In the genomic region with DNA sequence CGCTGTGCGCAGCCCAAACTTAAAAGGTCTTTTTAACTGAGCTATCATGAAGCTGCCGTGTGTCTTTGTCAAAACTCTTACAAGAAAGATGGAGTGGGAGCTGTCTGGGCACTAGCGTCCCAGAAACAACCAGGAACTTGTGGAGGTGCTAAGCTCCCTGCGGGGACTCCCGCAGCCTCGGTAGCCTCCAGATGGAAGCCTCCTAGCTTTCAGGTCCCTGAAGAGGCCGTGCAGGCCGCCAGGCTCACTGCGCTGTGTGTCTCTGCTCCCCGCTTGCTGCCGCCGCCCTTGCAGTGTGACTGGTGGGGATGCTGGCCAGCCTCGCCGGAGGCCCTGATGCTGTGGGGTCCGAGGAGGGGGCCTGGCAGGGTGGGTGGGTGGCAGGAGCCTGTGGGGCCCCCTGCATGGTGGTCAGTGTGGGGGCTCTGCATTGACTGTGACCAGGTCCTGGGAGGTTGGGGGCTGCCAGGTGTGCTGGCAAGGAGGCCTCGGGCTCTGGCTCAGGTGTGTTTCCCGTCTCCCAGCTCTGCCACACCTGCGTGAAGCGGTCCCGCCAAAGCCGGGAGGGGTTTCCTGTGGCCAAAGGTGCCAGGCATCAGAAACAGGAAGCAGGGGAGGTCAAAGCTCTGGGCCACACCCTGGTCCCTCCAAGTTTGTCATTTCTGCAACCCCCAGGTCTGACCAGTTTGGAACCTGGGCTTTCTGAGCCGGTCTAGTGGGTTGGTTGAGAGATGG, we compare ENCODE assay signal across 8 cellular contexts. TPM values are rescaled to one million over a fixed set of nuclear protein-coding genes. Genes with fewer than 3 reads are reported as not detected.
DNase-seq lines count a peak whose midpoint lies in the region; ATAC-seq and TF ChIP-seq lines count a peak whose summit lies in the region.

No MANE protein-coding gene starts in this region.

- no peak for ATAC-seq in HG03460 (IDR thresholded peaks at IDR 0.05; ENCODE audit: unreplicated experiment)

- H3K4me1 Mint-ChIP-seq in Caco-2 (ENCODE audit: low read depth, unreplicated experiment), result no peaks in the 10 kb centered on the region

- H3K36me3 Mint-ChIP-seq in Caco-2 (ENCODE audit: insufficient read depth, unreplicated experiment), result peaks cover 6% of the 10 kb centered on the region

- H3K9me3 ChIP-seq in Caco-2 (no peaks in the 10 kb centered on the region), NT2/D1 (ENCODE audit: insufficient read depth, low read length) (no peaks in the 10 kb centered on the region), mucosa of stomach (ENCODE audit: control insufficient read depth, low read length) (no peaks in the 10 kb centered on the region)

- H3K27ac ChIP-seq in dorsolateral prefrontal cortex, result peak overlapping the region in 35 of 59 donors; percentile 2 to 79 (median 45)

- BruUV-seq in Caco-2 (replicated peaks; lab: Mats Ljungman, UMichigan), result no TSS peak

- POLR2A ChIA-PET in Caco-2 (lab: Charles Lee), result no interaction called here

- CTCF ChIA-PET in Caco-2 (lab: Charles Lee), result interaction anchor here (0.9 kb wide), 1 partner anchor 50 kb away, joined by 3 read pairs; no protein-coding TSS in a partner anchor

- H3K27me3 Mint-ChIP-seq in Caco-2 (ENCODE audit: insufficient read depth, unreplicated experiment), result no peaks in the 10 kb centered on the region

- no peak for TF ChIP-seq CTCF in Caco-2 (IDR thresholded peaks at IDR 0.05; ENCODE audit: insufficient read depth in 1 of 2, low read depth in 1 of 2, low read length in 1 of 2, severe bottlenecking in 1 of 2, unreplicated experiment in 1 of 2)
- TF ChIP-seq CTCF in dorsolateral prefrontal cortex (IDR thresholded peaks at IDR 0.05 in 54 of 56, conservative IDR thresholded peaks at IDR 0.05 in 2 of 56; ENCODE audit: low read depth in 1 of 56, partially characterized antibody in 56 of 56), result no peak

- H3K27me3 ChIP-seq in Caco-2 (replicated peaks; ENCODE audit: control insufficient read depth, insufficient read depth, low read length), result no peaks in the 10 kb centered on the region
- no peaks in the 10 kb centered on the region for H3K27me3 ChIP-seq in NT2/D1 (ENCODE audit: insufficient read depth, insufficient read length)
- H3K27me3 ChIP-seq in dorsolateral prefrontal cortex, result no peaks in the 10 kb centered on the region
- no peaks in the 10 kb centered on the region for H3K27me3 ChIP-seq in mucosa of stomach (ENCODE audit: control insufficient read depth, insufficient read depth, low read length)

- no peaks in the 10 kb centered on the region for H3K9me3 Mint-ChIP-seq in Caco-2 (ENCODE audit: unreplicated experiment)

- peak overlapping the region; percentile 86 for H3K27ac Mint-ChIP-seq in Caco-2 (ENCODE audit: unreplicated experiment)

- DNase-seq in Caco-2, result no peak
- DNase-seq in NT2/D1 (ENCODE audit: low read depth, low spot score), result no peak
- DNase-seq in dorsolateral prefrontal cortex, result peak in 1 of 10 donors; percentile 36
- DNase-seq in occipital lobe (lab: John Stamatoyannopoulos, UW), result no peak
- DNase-seq in SKM-1 (lab: John Stamatoyannopoulos, UW; ENCODE audit: unreplicated experiment), result no peak
- DNase-seq in NCI-H226, result no peak

- H3K4me3 Mint-ChIP-seq in Caco-2 (ENCODE audit: unreplicated experiment), result peak overlapping the region; percentile 85

- intact Hi-C loops in Caco-2 (cut with micrococcal nuclease; ENCODE audit: unreplicated experiment), result no loop called here
- intact Hi-C loops in dorsolateral prefrontal cortex (cut with DNase I), result no loop called here

- H3K9ac ChIP-seq in NT2/D1 (ENCODE audit: insufficient read length, low read depth) (peak overlapping the region; percentile 79), mucosa of stomach (ENCODE audit: low read length) (peak overlapping the region; percentile 61)

- H3K4me1 ChIP-seq in Caco-2 (peaks cover 11% of the 10 kb centered on the region; the same call in 1 of the 2 replicates), NT2/D1 (ENCODE audit: insufficient read depth, insufficient read length) (peaks cover 12% of the 10 kb centered on the region), mucosa of stomach (ENCODE audit: control insufficient read depth, insufficient read depth, low read length) (peaks cover 78% of the 10 kb centered on the region)

- H3K36me3 ChIP-seq in Caco-2 (ENCODE audit: control insufficient read depth, insufficient read depth, low read length) (no peaks in the 10 kb centered on the region), NT2/D1 (ENCODE audit: insufficient read depth, insufficient read length, low read length) (peaks cover 21% of the 10 kb centered on the region), mucosa of stomach (ENCODE audit: control insufficient read depth, insufficient read depth, low read length) (no peaks in the 10 kb centered on the region)

- H3K4me3 ChIP-seq in Caco-2 (ENCODE audit: low read depth, low read length) (peak overlapping the region; percentile 76), NT2/D1 (ENCODE audit: insufficient read length, low read depth) (peak overlapping the region; percentile 60), dorsolateral prefrontal cortex (peak overlapping the region; percentile 55 to 83 (median 69)), mucosa of stomach (ENCODE audit: low read length) (peak overlapping the region; percentile 18)

RNA-seq across cellular contexts. Expression of gene TRABD, which starts 1.2 kb away (rescaled TPM):
- 33.5 and 35.0 TPM in 2 replicates for total RNA-seq in Caco-2 (2022)
- 10 to 100 TPM in 119 of 120 experiments, 1 to 10 TPM in 1; 8.2 to 34.3 (median 18.0) TPM for total RNA-seq in dorsolateral prefrontal cortex
- total RNA-seq in occipital lobe, result 3.0 TPM

RNA-seq across cellular contexts. Expression of gene SELENOO, which starts 13.9 kb away (rescaled TPM):
- total RNA-seq in Caco-2 (2022) (29.3 and 29.5 TPM in 2 replicates), dorsolateral prefrontal cortex (10 to 100 TPM; 21.8 to 41.6 (median 30.1) TPM), occipital lobe (7.8 TPM)

RNA-seq across cellular contexts. Expression of gene PANX2, which starts 16.4 kb away (rescaled TPM):
- total RNA-seq in Caco-2 (2022), result 2.2 and 2.6 TPM in 2 replicates
- total RNA-seq in dorsolateral prefrontal cortex, result 10 to 100 TPM; 14.2 to 93.7 (median 47.5) TPM
- 3.1 TPM for total RNA-seq in occipital lobe

RNA-seq across cellular contexts. Expression of gene TUBGCP6, which starts 57.9 kb away (rescaled TPM):
- 29.3 and 34.2 TPM in 2 replicates for total RNA-seq in Caco-2 (2022)
- 10 to 100 TPM; 40.5 to 94.4 (median 60.7) TPM for total RNA-seq in dorsolateral prefrontal cortex
- total RNA-seq in occipital lobe, result 34.0 TPM

Comparison
In these comparisons a context has a peak if more than half of its experiments do, and no peak if none do; other contexts are left out.
1. H3K4me3 ChIP-seq: peak in every context shown above with its lines; median percentile 76 in Caco-2; 69 in dorsolateral prefrontal cortex; 60 in NT2/D1; 18 in mucosa of stomach.